9 cellular contexts compared by ENCODE assay signal in genomic region chr10:71998119-71998839, GRCh38. TPM values are rescaled to one million over a fixed set of nuclear protein-coding genes. Genes with fewer than 3 reads are reported as not detected.
DNase-seq lines count a peak whose midpoint lies in the region; ATAC-seq and TF ChIP-seq lines count a peak whose summit lies in the region.
"Had no signal": no experiment of that assay in that cellular context is flagged by ENCODE, and none has a peak within 500 bp of the region (broad histone marks: within the 10 kb centered on the region; RNA-seq: fewer than 3 reads in every experiment).

No MANE protein-coding gene starts in this region.

- no peak for ATAC-seq in HG03108 (IDR thresholded peaks at IDR 0.05; ENCODE audit: unreplicated experiment)
- no peak for ATAC-seq in GM18858 (IDR thresholded peaks at IDR 0.05; ENCODE audit: unreplicated experiment)
- ATAC-seq: natural killer cell had no signal

- H3K4me1 ChIP-seq in subcutaneous abdominal adipose tissue (ENCODE audit: control insufficient read depth in 5 of 5, insufficient read depth in 5 of 5, low read length in 5 of 5), result peaks cover 17 to 59% (median 56%) of the 10 kb centered on the region in 5 donors

- no peaks in the 10 kb centered on the region for H3K27me3 ChIP-seq in dorsolateral prefrontal cortex
- H3K27me3 ChIP-seq in subcutaneous abdominal adipose tissue (ENCODE audit: control insufficient read depth in 5 of 5, insufficient read depth in 4 of 5, low read length in 5 of 5), result no peaks in the 10 kb centered on the region

- H3K9me3 Mint-ChIP-seq in mesothelial cell of epicardium, result no peaks in the 10 kb centered on the region
- H3K9me3 Mint-ChIP-seq: natural killer cell had no signal

- peaks cover 61% of the 10 kb centered on the region for H3K4me1 Mint-ChIP-seq in mesothelial cell of epicardium

- H3K27ac Mint-ChIP-seq in mesothelial cell of epicardium, result peak overlapping the region; percentile 99
- H3K27ac Mint-ChIP-seq: natural killer cell had no signal

- DNase-seq in M059J (ENCODE audit: low read depth) (peak; percentile 76), dorsolateral prefrontal cortex (peak in 5 of 10 donors; percentile 51 to 94 (median 68)), mesothelial cell of epicardium (ENCODE audit: low spot score in 2 of 2, unreplicated experiment in 2 of 2) (no peak), retina (no peak), SK-N-DZ (ENCODE audit: low spot score) (no peak)
- DNase-seq: natural killer cell had no signal

- peaks cover 0 to 4% (median 0%) of the 10 kb centered on the region in 5 donors for H3K9me3 ChIP-seq in subcutaneous abdominal adipose tissue (ENCODE audit: control insufficient read depth in 5 of 5, low read length in 5 of 5)

- H3K27me3 Mint-ChIP-seq in mesothelial cell of epicardium (ENCODE audit: low read depth), result no peaks in the 10 kb centered on the region

- H3K27ac ChIP-seq in dorsolateral prefrontal cortex, result peak overlapping the region; percentile 79 to 100 (median 94)
- peak overlapping the region; percentile 41 for H3K27ac ChIP-seq in subcutaneous abdominal adipose tissue (ENCODE audit: low read depth, low read length)

- H3K4me3 ChIP-seq in dorsolateral prefrontal cortex (peak overlapping the region in 2 of 59 donors; percentile 13 to 15), subcutaneous abdominal adipose tissue (ENCODE audit: low read depth in 1 of 5, low read length in 5 of 5) (peak overlapping the region in 2 of 5 donors; percentile 17 to 18)

- peak overlapping the region in 2 of 5 donors; percentile 23 to 48 for H3K9ac ChIP-seq in subcutaneous abdominal adipose tissue (ENCODE audit: low read length in 5 of 5)

- H3K36me3 ChIP-seq in subcutaneous abdominal adipose tissue (ENCODE audit: control insufficient read depth in 5 of 5, insufficient read depth in 5 of 5, low read length in 5 of 5), result peaks cover 0 to 2% (median 0%) of the 10 kb centered on the region in 5 donors

- peaks cover 5% of the 10 kb centered on the region for H3K36me3 Mint-ChIP-seq in mesothelial cell of epicardium
- H3K36me3 Mint-ChIP-seq: natural killer cell had no signal

- intact Hi-C loops in dorsolateral prefrontal cortex (cut with DNase I), result no loop called here

- peak in 1 of 56 donors; percentile 11 for TF ChIP-seq CTCF in dorsolateral prefrontal cortex (IDR thresholded peaks at IDR 0.05 in 54 of 56, conservative IDR thresholded peaks at IDR 0.05 in 2 of 56; ENCODE audit: low read depth in 1 of 56, partially characterized antibody in 56 of 56)
- TF ChIP-seq CTCF in mesothelial cell of epicardium (IDR thresholded peaks at IDR 0.05; ENCODE audit: unreplicated experiment), result no peak

- peak overlapping the region; percentile 49 for H3K4me3 Mint-ChIP-seq in mesothelial cell of epicardium
- H3K4me3 Mint-ChIP-seq: natural killer cell had no signal

RNA-seq across cellular contexts. Expression of gene CHST3, which starts 34.1 kb away (rescaled TPM):
- total RNA-seq in M059J (2014; rRNA removed; shearing (Covaris generic)), result 12.3 and 22.4 TPM in 2 replicates
- 10 to 100 TPM in 108 of 120 experiments, 1 to 10 TPM in 12; 7.0 to 62.9 (median 19.6) TPM for total RNA-seq in dorsolateral prefrontal cortex
- 26.2 to 27.6 TPM (median 26.3 TPM) in 3 replicates for total RNA-seq in mesothelial cell of epicardium
- 0.85 and 1.9 TPM in 2 replicates for polyA plus RNA-seq in SK-N-DZ (2014; cell fraction: cytosol; rRNA removed)
- polyA plus RNA-seq in SK-N-DZ (2014; cell fraction: nucleus; rRNA removed), result 0.63 and 0.91 TPM in 2 replicates
- total RNA-seq: natural killer cell had no signal
